In genomic region chr1:84573967-84574842, GRCh38 we compare ENCODE assay signal across 8 cellular contexts. TPM values are rescaled to one million over a fixed set of nuclear protein-coding genes. Genes with fewer than 3 reads are reported as not detected.
DNase-seq lines count a peak whose midpoint lies in the region; ATAC-seq and TF ChIP-seq lines count a peak whose summit lies in the region.

A gene with protein sequence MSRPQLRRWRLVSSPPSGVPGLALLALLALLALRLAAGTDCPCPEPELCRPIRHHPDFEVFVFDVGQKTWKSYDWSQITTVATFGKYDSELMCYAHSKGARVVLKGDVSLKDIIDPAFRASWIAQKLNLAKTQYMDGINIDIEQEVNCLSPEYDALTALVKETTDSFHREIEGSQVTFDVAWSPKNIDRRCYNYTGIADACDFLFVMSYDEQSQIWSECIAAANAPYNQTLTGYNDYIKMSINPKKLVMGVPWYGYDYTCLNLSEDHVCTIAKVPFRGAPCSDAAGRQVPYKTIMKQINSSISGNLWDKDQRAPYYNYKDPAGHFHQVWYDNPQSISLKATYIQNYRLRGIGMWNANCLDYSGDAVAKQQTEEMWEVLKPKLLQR (minus strand): TSS chr1:84574440. CDS start chr1:84574415, 25 bp downstream.

- H3K27me3 Mint-ChIP-seq in HFFc6 (ENCODE audit: insufficient read depth) = no peaks in the 10 kb centered on the region; the same call in 1 of the 2 replicates
- no peaks in the 10 kb centered on the region for H3K27me3 Mint-ChIP-seq in activated naive CD8-positive, alpha-beta T cell

- peak within 1 kb of the TSS; percentile 100 for H3K27ac Mint-ChIP-seq in HFFc6
- H3K27ac Mint-ChIP-seq in activated naive CD8-positive, alpha-beta T cell = peak within 1 kb of the TSS; percentile 99

- H3K9me3 ChIP-seq in testis = no peaks in the 10 kb centered on the region

- peaks cover 5% of the 10 kb centered on the region; the same call in 1 of the 2 replicates for H3K9me3 Mint-ChIP-seq in HFFc6
- peaks cover 1% of the 10 kb centered on the region for H3K9me3 Mint-ChIP-seq in activated naive CD8-positive, alpha-beta T cell (ENCODE audit: low read depth)

- TF ChIP-seq CTCF in HFFc6 (IDR thresholded peaks at IDR 0.05) = no peak
- no peak for TF ChIP-seq CTCF in omental fat pad (IDR thresholded peaks at IDR 0.05)
- TF ChIP-seq CTCF in testis (IDR thresholded peaks at IDR 0.05) = no peak

- H3K4me1 Mint-ChIP-seq in HFFc6 (ENCODE audit: low read depth) = peaks cover 45% of the 10 kb centered on the region
- H3K4me1 Mint-ChIP-seq in activated naive CD8-positive, alpha-beta T cell (ENCODE audit: low read depth) = peaks cover 45% of the 10 kb centered on the region

- H3K27ac ChIP-seq in testis = peak within 1 kb of the TSS; percentile 90

- DNase-seq in HFFc6 (peak; percentile 71), NAMALWA (ENCODE audit: low spot score) (peak; percentile 92), glomerular visceral epithelial cell (ENCODE audit: extremely low spot score) (peak; percentile 90), omental fat pad (ENCODE audit: low spot score) (peak; percentile 51), testis (peak; percentile 93)

- TF ChIP-seq POLR2A in testis (IDR thresholded peaks at IDR 0.05) = peak; percentile 30

- WGBS in testis, 2 donors = 1 to 2% methylated on average over 22 to 55 of the region's 67 CpGs

- H3K36me3 Mint-ChIP-seq in HFFc6 (ENCODE audit: low read depth) = peaks cover 31% of the 10 kb centered on the region
- H3K36me3 Mint-ChIP-seq in activated naive CD8-positive, alpha-beta T cell = peaks cover 12% of the 10 kb centered on the region

- H3K27me3 ChIP-seq in testis = no peaks in the 10 kb centered on the region

- peak within 1 kb of the TSS; percentile 96 for H3K4me3 Mint-ChIP-seq in HFFc6
- H3K4me3 Mint-ChIP-seq in activated naive CD8-positive, alpha-beta T cell = peak within 1 kb of the TSS; percentile 96

- no peaks in the 10 kb centered on the region for H3K36me3 ChIP-seq in testis (ENCODE audit: low read depth, missing control alignments)

- H3K4me1 ChIP-seq in testis = peaks cover 23% of the 10 kb centered on the region

- H3K4me3 ChIP-seq in GM08714 (ENCODE audit: low read length) (peak within 1 kb of the TSS; percentile 78), testis (peak within 1 kb of the TSS; percentile 58 to 73)

- ATAC-seq in SK-N-SH treated with all-trans-retinoic acid at 6 μM for 48 hours (peak; percentile 96), omental fat pad (ENCODE audit: low FRiP score) (peak; percentile 97)

- intact Hi-C loops in testis (cut with DNase I; ENCODE audit: low total_unique reads) = no loop called here

TF ChIP-seq in SK-N-SH treated with all-trans-retinoic acid at 6 μM for 48 hours, 23 proteins besides CTCF, POLR2A, EP300 and RAD21:
- TF ChIP-seq, protein P1, sequence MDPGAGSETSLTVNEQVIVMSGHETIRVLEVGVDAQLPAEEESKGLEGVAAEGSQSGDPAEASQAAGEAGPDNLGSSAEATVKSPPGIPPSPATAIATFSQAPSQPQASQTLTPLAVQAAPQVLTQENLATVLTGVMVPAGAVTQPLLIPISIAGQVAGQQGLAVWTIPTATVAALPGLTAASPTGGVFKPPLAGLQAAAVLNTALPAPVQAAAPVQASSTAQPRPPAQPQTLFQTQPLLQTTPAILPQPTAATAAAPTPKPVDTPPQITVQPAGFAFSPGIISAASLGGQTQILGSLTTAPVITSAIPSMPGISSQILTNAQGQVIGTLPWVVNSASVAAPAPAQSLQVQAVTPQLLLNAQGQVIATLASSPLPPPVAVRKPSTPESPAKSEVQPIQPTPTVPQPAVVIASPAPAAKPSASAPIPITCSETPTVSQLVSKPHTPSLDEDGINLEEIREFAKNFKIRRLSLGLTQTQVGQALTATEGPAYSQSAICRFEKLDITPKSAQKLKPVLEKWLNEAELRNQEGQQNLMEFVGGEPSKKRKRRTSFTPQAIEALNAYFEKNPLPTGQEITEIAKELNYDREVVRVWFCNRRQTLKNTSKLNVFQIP (CRISPR knock-in tag; IDR thresholded peaks at IDR 0.05; ENCODE audit: borderline replicate concordance, low read depth) = no peak
- peak; percentile 89 for TF ChIP-seq ZFP3 (CRISPR knock-in tag; IDR thresholded peaks at IDR 0.05)
TF ChIP-seq in SK-N-SH treated with all-trans-retinoic acid at 6 μM for 48 hours: peak in this region for 1.

RNA-seq across cellular contexts. Expression of the gene that starts here (rescaled TPM):
- 10 to 100 TPM; 15.4 to 21.2 (median 17.8) TPM for total RNA-seq in HFFc6 (2021; fragmentation: NEBNext Ultra II Directional; extraction: Animal tissue kit (Norgen Biotek cat#: 25700))
- 10 to 100 TPM; 12.2 to 23.5 (median 16.4) TPM for total RNA-seq in omental fat pad
- total RNA-seq in testis = 10 to 100 TPM in 1 of 2 donors, 1 to 10 TPM in 1; 9.9 to 17.8 TPM
- polyA plus RNA-seq in testis (ENCODE audit: insufficient read depth, low read depth, low replicate concordance) = 12.9 TPM

Comparison
In these comparisons a context has a peak if more than half of its experiments do, and no peak if none do; other contexts are left out.
1. Peak in every context shown above with its lines: DNase-seq, ATAC-seq, H3K4me3 ChIP-seq and H3K27ac ChIP-seq.